In genomic region chr17:77322534-77323412, GRCh38 we compare ENCODE assay signal across 8 cellular contexts.
DNase-seq lines count a peak whose midpoint lies in the region; ATAC-seq and TF ChIP-seq lines count a peak whose summit lies in the region.

No MANE protein-coding gene starts in this region.

- no TSS peak for BruUV-seq in A673 (replicated peaks; lab: Mats Ljungman, UMichigan)

- H3K4me3 ChIP-seq in A673 (ENCODE audit: low read depth, low read length, poor library complexity, severe bottlenecking) (peak overlapping the region; percentile 57), RWPE2 (ENCODE audit: severe bottlenecking) (peak overlapping the region; percentile 4), esophagus (ENCODE audit: low read depth in 1 of 2, low read length in 2 of 2) (peak overlapping the region; percentile 7 to 9)

- H3K4me1 Mint-ChIP-seq in nephron = peaks cover 69% of the 10 kb centered on the region
- H3K4me1 Mint-ChIP-seq in effector memory CD8-positive, alpha-beta T cell (ENCODE audit: low read depth in 2 of 2) = peaks cover 33 to 40% of the 10 kb centered on the region in 2 donors

- peak; percentile 95 for DNase-seq in A673 (ENCODE audit: low spot score)
- peak; percentile 98 for DNase-seq in RWPE2 (ENCODE audit: low spot score)
- DNase-seq in effector memory CD8-positive, alpha-beta T cell = no peak

- peak; percentile 19 for ATAC-seq in GM21619 (IDR thresholded peaks at IDR 0.05; ENCODE audit: unreplicated experiment)
- peak; percentile 72 for ATAC-seq in RWPE2 (ENCODE audit: low read depth)
- ATAC-seq in effector memory CD8-positive, alpha-beta T cell (replicated peaks) = no peak
- no peak for ATAC-seq in HG03520 (IDR thresholded peaks at IDR 0.05; ENCODE audit: unreplicated experiment)
- no peak for ATAC-seq in HG02763 (IDR thresholded peaks at IDR 0.05; ENCODE audit: unreplicated experiment)

- H3K27me3 Mint-ChIP-seq in nephron (ENCODE audit: low read depth) = peaks cover 5% of the 10 kb centered on the region
- no peaks in the 10 kb centered on the region for H3K27me3 Mint-ChIP-seq in effector memory CD8-positive, alpha-beta T cell

- TF ChIP-seq CTCF in A673 (conservative IDR thresholded peaks at IDR 0.05; ENCODE audit: low read depth, low read length) = no peak
- no peak for TF ChIP-seq CTCF in RWPE2 (IDR thresholded peaks at IDR 0.05; ENCODE audit: poor library complexity, severe bottlenecking)
- TF ChIP-seq CTCF in nephron (IDR thresholded peaks at IDR 0.05; ENCODE audit: unreplicated experiment in 3 of 3) = no peak

- H3K27me3 ChIP-seq in A673 (replicated peaks; ENCODE audit: insufficient read depth, low read depth, low read length, poor library complexity) (no peaks in the 10 kb centered on the region), RWPE2 (ENCODE audit: insufficient read depth, poor library complexity, severe bottlenecking) (no peaks in the 10 kb centered on the region), esophagus (ENCODE audit: control insufficient read depth in 1 of 2, insufficient read depth in 2 of 2, low read length in 2 of 2) (no peaks in the 10 kb centered on the region)

- CTCF ChIA-PET in A673 (lab: Charles Lee) = interaction anchor here (0.7 kb wide), 2 partner anchors 9 to 87 kb away, joined by 3 read pairs; no protein-coding TSS in a partner anchor

- H3K9me3 Mint-ChIP-seq in nephron = no peaks in the 10 kb centered on the region
- no peaks in the 10 kb centered on the region for H3K9me3 Mint-ChIP-seq in effector memory CD8-positive, alpha-beta T cell

- peak overlapping the region; percentile 37 to 75 (median 74) for H3K4me3 Mint-ChIP-seq in nephron
- H3K4me3 Mint-ChIP-seq in effector memory CD8-positive, alpha-beta T cell = peak overlapping the region in 1 of 2 donors; percentile 23

- H3K9me3 ChIP-seq in A673 (ENCODE audit: low read depth, low read length, poor library complexity, severe bottlenecking) (no peaks in the 10 kb centered on the region), RWPE2 (ENCODE audit: severe bottlenecking) (no peaks in the 10 kb centered on the region), esophagus (ENCODE audit: control insufficient read depth in 2 of 2, insufficient read depth in 1 of 2, low read depth in 1 of 2, low read length in 1 of 2) (no peaks in the 10 kb centered on the region)

- H3K4me1 ChIP-seq in A673 (ENCODE audit: insufficient read depth, low read length, poor library complexity, severe bottlenecking) (peaks cover 67% of the 10 kb centered on the region), RWPE2 (ENCODE audit: insufficient read depth, poor library complexity, severe bottlenecking) (peaks cover 72% of the 10 kb centered on the region), esophagus (ENCODE audit: control insufficient read depth in 2 of 2, insufficient read depth in 2 of 2, low read length in 1 of 2) (peaks cover 13 to 46% of the 10 kb centered on the region in 2 donors)

- H3K36me3 ChIP-seq in A673 (ENCODE audit: insufficient read depth, low read length, poor library complexity, severe bottlenecking) (no peaks in the 10 kb centered on the region), RWPE2 (ENCODE audit: low read depth) (peaks cover 36% of the 10 kb centered on the region), esophagus (ENCODE audit: control insufficient read depth in 2 of 2, insufficient read depth in 2 of 2, low read length in 1 of 2) (no peaks in the 10 kb centered on the region)

- H3K27ac Mint-ChIP-seq in nephron = peak overlapping the region; percentile 98 to 99 (median 99)
- no peak overlapping the region for H3K27ac Mint-ChIP-seq in effector memory CD8-positive, alpha-beta T cell

- POLR2A ChIA-PET in A673 (lab: Charles Lee; ENCODE audit: low non-redundant PET) = interaction anchor here (0.5 kb wide), 1 partner anchor 63 kb away, joined by 3 read pairs; no protein-coding TSS in a partner anchor

- H3K36me3 Mint-ChIP-seq in nephron (ENCODE audit: low read depth) = no peaks in the 10 kb centered on the region
- H3K36me3 Mint-ChIP-seq in effector memory CD8-positive, alpha-beta T cell (ENCODE audit: insufficient read depth) = peaks cover 14% of the 10 kb centered on the region

- 31 to 50% methylated on average over 31 of the region's 31 CpGs for WGBS in esophagus, 2 donors

- intact Hi-C loops in A673 (cut with micrococcal nuclease; ENCODE audit: unreplicated experiment) = no loop called here

- H3K27ac ChIP-seq in A673 (ENCODE audit: low read depth, low read length, poor library complexity, severe bottlenecking) (peak overlapping the region; percentile 85), RWPE2 (ENCODE audit: poor library complexity, severe bottlenecking) (peak overlapping the region; percentile 98), esophagus (ENCODE audit: low read depth in 2 of 2, low read length in 1 of 2) (peak overlapping the region; percentile 85 to 91)

Comparison
In these comparisons a context has a peak if more than half of its experiments do, and no peak if none do; other contexts are left out.
1. DNase-seq: peak in A673 (single experiment) and RWPE2 (single experiment); none in effector memory CD8-positive, alpha-beta T cell (0 of 3).
2. H3K4me3 ChIP-seq: peak in every context shown above with its lines; median percentile 57 in A673; 8 in esophagus; 4 in RWPE2.
3. ATAC-seq: peak in GM21619 (single experiment) and RWPE2 (single experiment); none in effector memory CD8-positive, alpha-beta T cell (single experiment), HG03520 (single experiment) and HG02763 (single experiment).
4. H3K27ac Mint-ChIP-seq: peak in nephron (3 of 3); none in effector memory CD8-positive, alpha-beta T cell (0 of 2).
5. Peak in every context shown above with its lines, with median percentiles within 50 percentile points of each other: H3K27ac ChIP-seq.